In the genomic region with DNA sequence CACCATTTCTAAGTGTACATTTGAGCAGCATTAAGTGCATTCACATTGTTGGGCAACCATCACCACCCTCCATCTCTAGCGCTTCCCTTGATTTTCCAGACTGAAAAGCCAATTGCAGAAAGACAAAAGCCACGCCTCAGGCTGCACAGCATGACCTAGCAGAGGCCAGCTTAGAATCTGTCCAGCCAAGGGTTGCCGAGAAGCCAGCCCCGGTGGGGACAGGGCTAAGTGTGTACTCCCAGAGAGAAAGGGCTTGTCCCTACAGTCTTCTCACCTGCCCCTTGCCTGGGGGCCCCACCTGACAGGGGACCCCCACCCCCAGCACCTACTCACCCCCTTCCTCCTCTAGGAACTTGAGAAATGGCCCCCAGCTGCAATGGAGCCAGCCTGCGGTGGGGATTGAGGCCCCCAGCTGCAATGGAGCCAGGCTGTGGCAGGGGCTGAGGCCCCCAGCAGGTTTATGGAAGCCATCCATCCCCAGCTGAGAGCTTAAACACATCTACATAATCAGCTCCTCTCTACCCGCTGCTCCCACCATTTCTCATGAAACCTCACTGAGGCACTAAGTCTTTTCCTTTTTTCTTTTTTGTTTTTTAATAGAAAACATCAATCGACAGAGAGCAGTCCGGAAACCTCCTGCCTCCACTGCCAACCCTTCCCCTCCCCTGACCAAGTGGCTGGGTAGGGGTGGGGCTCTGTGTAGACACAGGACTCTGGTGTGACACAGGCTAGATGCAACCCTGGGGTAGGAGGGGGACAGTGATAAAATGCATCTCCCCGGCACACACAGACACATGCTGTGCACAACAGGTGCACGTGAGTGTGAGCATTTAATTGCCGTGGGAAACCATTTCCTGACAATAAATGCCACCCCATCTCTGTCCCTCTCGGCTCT, we compare ENCODE assay signal across 27 cellular contexts.
DNase-seq lines count a peak whose midpoint lies in the region; ATAC-seq, FAIRE-seq and TF ChIP-seq lines count a peak whose summit lies in the region.
"Had no signal": no experiment of that assay in that cellular context is flagged by ENCODE, and none has a peak within 500 bp of the region (broad histone marks: within the 10 kb centered on the region; RNA-seq: fewer than 3 reads in every experiment).

No MANE protein-coding gene starts in this region.

- TF ChIP-seq CTCF in A673 (conservative IDR thresholded peaks at IDR 0.05; ENCODE audit: low read depth, low read length) (no peak), D721Med (IDR thresholded peaks at IDR 0.05; ENCODE audit: insufficient read depth, missing control alignments) (no peak)

- H3K9ac ChIP-seq in HUES64 (ENCODE audit: low read depth, low read length) = no peak overlapping the region
- H3K9ac ChIP-seq: GM23248 had no signal

- no peak for FAIRE-seq in D721Med (lab: Jason Lieb, UNC)
- FAIRE-seq: GM19239 had no signal

- H3K4me1 Mint-ChIP-seq in activated CD8-positive, alpha-beta memory T cell treated with anti-CD3 and anti-CD28 coated beads, Interleukin-2, amount 10 ng/mL, durations not matched to agents 7 days and 5 days = no peaks in the 10 kb centered on the region

- H3K27ac ChIP-seq in A673 (ENCODE audit: low read depth, low read length, poor library complexity, severe bottlenecking) = no peak overlapping the region
- H3K27ac ChIP-seq in HUES64 (ENCODE audit: low read depth, low read length) = peak overlapping the region; percentile 60; the same call in 1 of the 2 replicates
- H3K27ac ChIP-seq in ectodermal cell (ENCODE audit: insufficient read depth, low read depth, low read length, poor library complexity, severe bottlenecking) = peak overlapping the region; percentile 55
- H3K27ac ChIP-seq: GM23248, PC-9, RWPE1 had no signal

- no peaks in the 10 kb centered on the region for H3K9me3 Mint-ChIP-seq in activated CD8-positive, alpha-beta memory T cell treated with anti-CD3 and anti-CD28 coated beads, Interleukin-2, amount 10 ng/mL, durations not matched to agents 7 days and 5 days (ENCODE audit: low read depth)

- WGBS in HUES64 = 26% methylated on average over 10 of the region's 12 CpGs
- WGBS in ectodermal cell, 2 experiments = 17 to 21% methylated on average over 11 to 12 of the region's 12 CpGs

- no peaks in the 10 kb centered on the region for H3K27me3 ChIP-seq in A673 (replicated peaks; ENCODE audit: insufficient read depth, low read depth, low read length, poor library complexity)
- no peaks in the 10 kb centered on the region for H3K27me3 ChIP-seq in HUES64 (ENCODE audit: insufficient read depth, low read length)
- H3K27me3 ChIP-seq in ectodermal cell (ENCODE audit: control insufficient read depth, insufficient read depth, low read length, poor library complexity, severe bottlenecking) = no peaks in the 10 kb centered on the region

- no peaks in the 10 kb centered on the region for H3K9me3 ChIP-seq in A673 (ENCODE audit: low read depth, low read length, poor library complexity, severe bottlenecking)
- H3K9me3 ChIP-seq in HUES64 (ENCODE audit: insufficient read depth, low read depth, low read length) = no peaks in the 10 kb centered on the region
- no peaks in the 10 kb centered on the region for H3K9me3 ChIP-seq in ectodermal cell (ENCODE audit: control insufficient read depth, low read length)
- H3K9me3 ChIP-seq: MG63 had no signal

- H3K4me3 ChIP-seq in A673 (ENCODE audit: low read depth, low read length, poor library complexity, severe bottlenecking) (no peak overlapping the region), HUES64 (ENCODE audit: low read length) (no peak overlapping the region), ectodermal cell (ENCODE audit: insufficient read depth, low read depth, low read length) (peak overlapping the region; percentile 13)
- H3K4me3 ChIP-seq: GM23248, MG63, PC-9 had no signal

- ATAC-seq in activated CD8-positive, alpha-beta memory T cell treated with anti-CD3 and anti-CD28 coated beads, Interleukin-2, amount 10 ng/mL, durations not matched to agents 7 days and 5 days = no peak
- ATAC-seq: SK-N-SH treated with all-trans-retinoic acid at 6 μM for 48 hours had no signal

- BruUV-seq in A673 (replicated peaks; lab: Mats Ljungman, UMichigan) = no TSS peak

- CTCF ChIA-PET in A673 (lab: Charles Lee) = no interaction called here
- CTCF ChIA-PET in activated CD8-positive, alpha-beta memory T cell treated with anti-CD3 and anti-CD28 coated beads, Interleukin-2, amount 10 ng/mL, durations not matched to agents 7 days and 5 days (lab: Charles Lee) = interaction anchor here (0.6 kb wide), 1 partner anchor 257 kb away, joined by 3 read pairs; no protein-coding TSS in a partner anchor

- intact Hi-C loops in A673 (cut with micrococcal nuclease; ENCODE audit: unreplicated experiment) = no loop called here

- no peaks in the 10 kb centered on the region for H3K36me3 Mint-ChIP-seq in activated CD8-positive, alpha-beta memory T cell treated with anti-CD3 and anti-CD28 coated beads, Interleukin-2, amount 10 ng/mL, durations not matched to agents 7 days and 5 days

- H3K36me3 ChIP-seq in A673 (ENCODE audit: insufficient read depth, low read length, poor library complexity, severe bottlenecking) (no peaks in the 10 kb centered on the region), HUES64 (ENCODE audit: insufficient read depth, low read length) (no peaks in the 10 kb centered on the region), ectodermal cell (ENCODE audit: control insufficient read depth, insufficient read depth, low read length) (no peaks in the 10 kb centered on the region)
- H3K36me3 ChIP-seq: MG63 had no signal

- no peak overlapping the region for H3K27ac Mint-ChIP-seq in activated CD8-positive, alpha-beta memory T cell treated with anti-CD3 and anti-CD28 coated beads, Interleukin-2, amount 10 ng/mL, durations not matched to agents 7 days and 5 days
- H3K27ac Mint-ChIP-seq: B cell had no signal

- POLR2A ChIA-PET in A673 (lab: Charles Lee; ENCODE audit: low non-redundant PET) = interaction anchor here (0.6 kb wide), 1 partner anchor 270 kb away, joined by 11 read pairs; no protein-coding TSS in a partner anchor

- H3K27me3 Mint-ChIP-seq in activated CD8-positive, alpha-beta memory T cell treated with anti-CD3 and anti-CD28 coated beads, Interleukin-2, amount 10 ng/mL, durations not matched to agents 7 days and 5 days = peaks cover 62% of the 10 kb centered on the region

- no peak overlapping the region for H3K4me3 Mint-ChIP-seq in activated CD8-positive, alpha-beta memory T cell treated with anti-CD3 and anti-CD28 coated beads, Interleukin-2, amount 10 ng/mL, durations not matched to agents 7 days and 5 days
- H3K4me3 Mint-ChIP-seq: B cell had no signal

- DNase-seq in A673 (ENCODE audit: low spot score) (peak; percentile 0), iPS-NIHi11 (ENCODE audit: low spot score) (peak; percentile 56), NCI-H146 (lab: John Stamatoyannopoulos, UW) (no peak), D721Med (ENCODE audit: insufficient read length, low spot score) (no peak), NCI-H774 (lab: John Stamatoyannopoulos, UW) (no peak)
- DNase-seq in activated CD8-positive, alpha-beta memory T cell treated with anti-CD3 and anti-CD28 coated beads, Interleukin-2, amount 10 ng/mL, durations not matched to agents 7 days and 5 days = no peak
- DNase-seq: 8988T, COR-L47, GF-D8, GM23248, IMR-90, Karpas-422, MG63, NCI-H1092, NCI-H1436 treated with DMSO at 0.1 percent for 48 hours, NCI-H2029 treated with DMSO at 0.1 percent for 48 hours, NCI-H2171 treated with DMSO at 0.1 percent for 48 hours, NCI-H446, NCI-H526 treated with DMSO at 0.1 percent for 48 hours, PC-9, SIG-M5 had no signal

- H3K4me1 ChIP-seq in A673 (ENCODE audit: insufficient read depth, low read length, poor library complexity, severe bottlenecking) = no peaks in the 10 kb centered on the region
- peaks cover 16% of the 10 kb centered on the region for H3K4me1 ChIP-seq in HUES64 (ENCODE audit: insufficient read depth, low read length)
- peaks cover 24% of the 10 kb centered on the region for H3K4me1 ChIP-seq in ectodermal cell (ENCODE audit: control insufficient read depth, insufficient read depth, low read length)

Comparison
In these comparisons a context has a peak if more than half of its experiments do, and no peak if none do; other contexts are left out.
1. DNase-seq: peak in A673 (single experiment) and iPS-NIHi11 (single experiment); none in NCI-H146 (single experiment), D721Med (single experiment), activated CD8-positive, alpha-beta memory T cell treated with anti-CD3 and anti-CD28 coated beads, Interleukin-2, amount 10 ng/mL, durations not matched to agents 7 days and 5 days (single experiment) and NCI-H774 (single experiment).